Comparison of ENCODE assay signal across 12 cellular contexts in the genomic region with DNA sequence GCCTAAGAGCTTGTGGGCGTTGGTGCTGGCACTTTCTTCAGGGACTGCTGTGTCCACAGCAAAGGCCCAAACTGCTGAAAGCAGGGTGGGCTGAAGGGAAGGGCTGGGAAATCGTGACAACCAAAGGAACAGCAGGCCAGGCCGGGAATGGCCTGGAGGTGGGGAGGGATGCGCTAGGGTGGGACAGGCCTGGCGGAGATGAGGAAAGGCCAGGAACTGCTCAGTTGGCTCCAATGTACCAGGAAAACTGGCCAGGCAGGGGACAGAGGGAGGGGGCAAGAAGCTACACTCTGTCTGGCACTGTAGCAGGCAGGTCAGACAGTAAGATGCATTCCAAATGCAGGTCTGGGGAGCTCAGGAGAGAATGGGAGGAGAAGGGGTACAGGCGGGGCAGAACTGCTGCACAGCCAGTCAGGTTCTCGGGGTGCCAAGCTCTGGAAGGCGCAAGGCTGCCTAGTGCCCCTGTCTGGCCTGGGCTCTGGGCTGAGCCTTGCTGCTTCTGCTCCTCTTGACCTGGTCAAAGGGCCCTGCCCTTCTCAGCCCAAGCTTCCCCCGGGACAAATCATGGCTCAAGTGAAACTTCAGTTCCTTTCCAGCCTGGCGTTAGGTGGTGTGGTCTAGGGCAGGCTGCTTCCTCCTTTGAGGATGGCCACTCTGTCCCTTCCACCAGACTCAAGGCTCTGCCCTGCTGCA. TPM values are rescaled to one million over a fixed set of nuclear protein-coding genes. Genes with fewer than 3 reads are reported as not detected.
DNase-seq lines count a peak whose midpoint lies in the region; ATAC-seq, FAIRE-seq and TF ChIP-seq lines count a peak whose summit lies in the region.
"Had no signal": no experiment of that assay in that cellular context is flagged by ENCODE, and none has a peak within 500 bp of the region (broad histone marks: within the 10 kb centered on the region; RNA-seq: fewer than 3 reads in every experiment).

No MANE protein-coding gene starts in this region.

- no peaks in the 10 kb centered on the region for H4K20me1 ChIP-seq in GM23338 (replicated peaks; ENCODE audit: insufficient read depth)

- H3K4me1 ChIP-seq in GM23338 (ENCODE audit: insufficient read depth) (0 out of 2 replicates have a peak, but pooled peaks cover 5% of the 10 kb centered on the region), iPS-15b (ENCODE audit: control insufficient read depth, insufficient read depth, low read length) (peaks cover 4% of the 10 kb centered on the region), small intestine (ENCODE audit: control insufficient read depth in 2 of 2, insufficient read depth in 1 of 2, low read depth in 1 of 2, low read length in 1 of 2) (peaks cover 6 to 14% of the 10 kb centered on the region in 2 donors), vagina (peaks cover 38% of the 10 kb centered on the region)

- H3K4me2 ChIP-seq in GM23338, result no peak overlapping the region

- no peaks in the 10 kb centered on the region for H3K9me3 Mint-ChIP-seq in GM23338

- H3K27ac ChIP-seq in GM23338 (ENCODE audit: low read depth) (peak overlapping the region; percentile 50; the same call in 1 of the 2 replicates), WERI-Rb-1 (peak overlapping the region; percentile 44), small intestine (ENCODE audit: low read depth in 1 of 2, low read length in 1 of 2) (peak overlapping the region; percentile 56 to 70), vagina (no peak overlapping the region)
- H3K27ac ChIP-seq: brain microvascular endothelial cell had no signal

- FAIRE-seq in small intestine (lab: Jason Lieb, UNC), result no peak

- H3K79me2 ChIP-seq in GM23338 (replicated peaks; ENCODE audit: insufficient read depth), result no peaks in the 10 kb centered on the region

- intact Hi-C loops in vagina (cut with DNase I), result no loop called here

- peaks cover 30% of the 10 kb centered on the region for H3K4me1 Mint-ChIP-seq in GM23338

- TF ChIP-seq CTCF in GM23338 (conservative IDR thresholded peaks at IDR 0.05; ENCODE audit: low read depth in 2 of 2) (no peak), WERI-Rb-1 (IDR thresholded peaks at IDR 0.05; ENCODE audit: low read depth, low read length) (no peak), vagina (IDR thresholded peaks at IDR 0.05) (no peak)

- TF ChIP-seq POLR2A in vagina (IDR thresholded peaks at IDR 0.05), result no peak

- 21 to 62% (median 38%) methylated on average over 9 to 10 of the region's 10 CpGs for WGBS in small intestine, 3 donors

- no peak overlapping the region for H2AFZ ChIP-seq in GM23338

- no peak overlapping the region; the same call in 1 of the 2 replicates for H3K27ac Mint-ChIP-seq in GM23338

- no peaks in the 10 kb centered on the region for H3F3A ChIP-seq in GM23338 (replicated peaks; ENCODE audit: low read depth)

- H3K36me3 Mint-ChIP-seq in GM23338 (ENCODE audit: low read depth), result peaks cover 11% of the 10 kb centered on the region; the same call in 2 of the 3 replicates

- no peaks in the 10 kb centered on the region for H3K9me2 ChIP-seq in GM23338 (ENCODE audit: insufficient read depth)

- H3K4me3 Mint-ChIP-seq in GM23338, result no peak overlapping the region

- DNase-seq in GM23338 (ENCODE audit: low spot score) (no peak), WERI-Rb-1 (no peak), small intestine (no peak), vagina (ENCODE audit: extremely low spot score in 2 of 2) (no peak), HCEC 1CT (no peak)
- DNase-seq: brain microvascular endothelial cell; NCI-H1930; stimulated activated CD4-positive, alpha-beta T cell treated with anti-CD3 and anti-CD28 coated beads, Interleukin-4, amount 100 ng/mL, for 1 hour had no signal

- no peaks in the 10 kb centered on the region for H3K9me3 ChIP-seq in WERI-Rb-1 (ENCODE audit: severe bottlenecking)
- H3K9me3 ChIP-seq in iPS-15b (ENCODE audit: control insufficient read depth, insufficient read depth, low read length), result no peaks in the 10 kb centered on the region
- H3K9me3 ChIP-seq in small intestine (ENCODE audit: control insufficient read depth, low read depth), result no peaks in the 10 kb centered on the region
- no peaks in the 10 kb centered on the region for H3K9me3 ChIP-seq in vagina

- peaks cover 31% of the 10 kb centered on the region for H3K27me3 Mint-ChIP-seq in GM23338 (ENCODE audit: insufficient read depth, low read depth, poor library complexity)

- H3K4me3 ChIP-seq in GM23338, result no peak overlapping the region
- no peak overlapping the region for H3K4me3 ChIP-seq in WERI-Rb-1 (ENCODE audit: low read depth, low read length)
- no peak overlapping the region for H3K4me3 ChIP-seq in iPS-15b (ENCODE audit: low read depth, low read length)
- H3K4me3 ChIP-seq in small intestine (ENCODE audit: low read depth in 1 of 2, low read length in 2 of 2), result no peak overlapping the region
- no peak overlapping the region for H3K4me3 ChIP-seq in vagina

- H3K36me3 ChIP-seq in GM23338 (ENCODE audit: insufficient read depth) (no peaks in the 10 kb centered on the region), WERI-Rb-1 (peaks cover 7% of the 10 kb centered on the region; the same call in 1 of the 2 replicates), iPS-15b (ENCODE audit: control insufficient read depth, insufficient read depth, low read length) (peaks cover 11% of the 10 kb centered on the region), small intestine (ENCODE audit: control insufficient read depth in 2 of 2, insufficient read depth in 2 of 2, low read length in 2 of 2) (no peaks in the 10 kb centered on the region), vagina (peaks cover 0 to 4% of the 10 kb centered on the region in 2 donors)
- H3K36me3 ChIP-seq: brain microvascular endothelial cell had no signal

- ATAC-seq in GM23338, result no peak
- ATAC-seq in GM19328 (IDR thresholded peaks at IDR 0.05; ENCODE audit: unreplicated experiment), result no peak
- no peak for ATAC-seq in HG02623 (IDR thresholded peaks at IDR 0.05; ENCODE audit: unreplicated experiment)

- peak overlapping the region; percentile 54 for H3K9ac ChIP-seq in iPS-15b (ENCODE audit: low read depth, low read length)

- H3K27me3 ChIP-seq in GM23338 (ENCODE audit: insufficient read depth) (no peaks in the 10 kb centered on the region), WERI-Rb-1 (ENCODE audit: insufficient read depth, low read depth, severe bottlenecking) (no peaks in the 10 kb centered on the region), iPS-15b (ENCODE audit: control insufficient read depth, insufficient read depth, low read length) (no peaks in the 10 kb centered on the region), small intestine (ENCODE audit: control insufficient read depth in 2 of 2, insufficient read depth in 2 of 2, low read length in 2 of 2) (no peaks in the 10 kb centered on the region), vagina (no peaks in the 10 kb centered on the region)

TF ChIP-seq in GM23338, 12 proteins besides CTCF, POLR2A, EP300 and RAD21 (continues in another document):
- TF ChIP-seq NANOG (IDR thresholded peaks at IDR 0.05; ENCODE audit: borderline replicate concordance) (no peak), EZH2phosphoT487 (IDR thresholded peaks at IDR 0.05; ENCODE audit: unreplicated experiment) (no peak)
- TF ChIP-seq, protein P1, sequence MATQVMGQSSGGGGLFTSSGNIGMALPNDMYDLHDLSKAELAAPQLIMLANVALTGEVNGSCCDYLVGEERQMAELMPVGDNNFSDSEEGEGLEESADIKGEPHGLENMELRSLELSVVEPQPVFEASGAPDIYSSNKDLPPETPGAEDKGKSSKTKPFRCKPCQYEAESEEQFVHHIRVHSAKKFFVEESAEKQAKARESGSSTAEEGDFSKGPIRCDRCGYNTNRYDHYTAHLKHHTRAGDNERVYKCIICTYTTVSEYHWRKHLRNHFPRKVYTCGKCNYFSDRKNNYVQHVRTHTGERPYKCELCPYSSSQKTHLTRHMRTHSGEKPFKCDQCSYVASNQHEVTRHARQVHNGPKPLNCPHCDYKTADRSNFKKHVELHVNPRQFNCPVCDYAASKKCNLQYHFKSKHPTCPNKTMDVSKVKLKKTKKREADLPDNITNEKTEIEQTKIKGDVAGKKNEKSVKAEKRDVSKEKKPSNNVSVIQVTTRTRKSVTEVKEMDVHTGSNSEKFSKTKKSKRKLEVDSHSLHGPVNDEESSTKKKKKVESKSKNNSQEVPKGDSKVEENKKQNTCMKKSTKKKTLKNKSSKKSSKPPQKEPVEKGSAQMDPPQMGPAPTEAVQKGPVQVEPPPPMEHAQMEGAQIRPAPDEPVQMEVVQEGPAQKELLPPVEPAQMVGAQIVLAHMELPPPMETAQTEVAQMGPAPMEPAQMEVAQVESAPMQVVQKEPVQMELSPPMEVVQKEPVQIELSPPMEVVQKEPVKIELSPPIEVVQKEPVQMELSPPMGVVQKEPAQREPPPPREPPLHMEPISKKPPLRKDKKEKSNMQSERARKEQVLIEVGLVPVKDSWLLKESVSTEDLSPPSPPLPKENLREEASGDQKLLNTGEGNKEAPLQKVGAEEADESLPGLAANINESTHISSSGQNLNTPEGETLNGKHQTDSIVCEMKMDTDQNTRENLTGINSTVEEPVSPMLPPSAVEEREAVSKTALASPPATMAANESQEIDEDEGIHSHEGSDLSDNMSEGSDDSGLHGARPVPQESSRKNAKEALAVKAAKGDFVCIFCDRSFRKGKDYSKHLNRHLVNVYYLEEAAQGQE (IDR thresholded peaks at IDR 0.05; ENCODE audit: unreplicated experiment), result no peak

RNA-seq across cellular contexts. Expression of a gene that starts 7.3 kb away (rescaled TPM):
- 1.9 and 2.3 TPM in 2 replicates for total RNA-seq in GM23338 (2014; rRNA removed; shearing (Covaris generic))
- polyA plus RNA-seq in GM23338 (2016; fragmentation: Nextera tagmentation; extraction: Ambion mirVana) (2.5 and 4.4 TPM in 2 replicates), small intestine (1 to 10 TPM; 3.4 to 7.8 (median 6.5) TPM)
- total RNA-seq in vagina, result 5.6 TPM
- total RNA-seq: glomerular endothelial cell had no signal

RNA-seq across cellular contexts. Expression of a gene that starts 10.4 kb away (rescaled TPM):
- total RNA-seq in GM23338 (2014; rRNA removed; shearing (Covaris generic)), result 0.74 and 2.1 TPM in 2 replicates
- polyA plus RNA-seq in GM23338 (2016; fragmentation: Nextera tagmentation; extraction: Ambion mirVana), result 0.61 and 0.80 TPM in 2 replicates
- 10 to 100 TPM in 1 of 3 donors, 1 to 10 TPM in 1, under 1 TPM in 1; 0.85 to 27.6 (median 5.4) TPM for polyA plus RNA-seq in small intestine
- 0.49 TPM for total RNA-seq in vagina

RNA-seq across cellular contexts. Expression of a gene that starts 12.3 kb away (rescaled TPM):
- 10.7 and 12.8 TPM in 2 replicates for total RNA-seq in GM23338 (2014; rRNA removed; shearing (Covaris generic))
- 7.0 and 8.2 TPM in 2 replicates for polyA plus RNA-seq in GM23338 (2016; fragmentation: Nextera tagmentation; extraction: Ambion mirVana)
- 10 to 100 TPM; 20.6 to 35.5 (median 21.6) TPM for polyA plus RNA-seq in small intestine
- total RNA-seq in vagina, result 17.7 TPM

RNA-seq across cellular contexts. Expression of a gene that starts 24.3 kb away (rescaled TPM):
- total RNA-seq in GM23338 (2014; rRNA removed; shearing (Covaris generic)), result 193 and 196 TPM in 2 replicates
- polyA plus RNA-seq in GM23338 (2016; fragmentation: Nextera tagmentation; extraction: Ambion mirVana) (44.9 and 46.2 TPM in 2 replicates), small intestine (10 to 100 TPM; 43.0 to 83.2 (median 56.2) TPM)
- 52.1 TPM for total RNA-seq in vagina

RNA-seq across cellular contexts. Expression of a gene that starts 38.6 kb away (rescaled TPM):
- total RNA-seq in GM23338 (2014; rRNA removed; shearing (Covaris generic)), result 39.7 and 53.3 TPM in 2 replicates
- 26.4 and 31.5 TPM in 2 replicates for polyA plus RNA-seq in GM23338 (2016; fragmentation: Nextera tagmentation; extraction: Ambion mirVana)
- polyA plus RNA-seq in small intestine, result 10 to 100 TPM; 56.0 to 80.2 (median 72.0) TPM
- 148 TPM for total RNA-seq in vagina
